ENCODE assay signal across 8 cellular contexts in the genomic region with DNA sequence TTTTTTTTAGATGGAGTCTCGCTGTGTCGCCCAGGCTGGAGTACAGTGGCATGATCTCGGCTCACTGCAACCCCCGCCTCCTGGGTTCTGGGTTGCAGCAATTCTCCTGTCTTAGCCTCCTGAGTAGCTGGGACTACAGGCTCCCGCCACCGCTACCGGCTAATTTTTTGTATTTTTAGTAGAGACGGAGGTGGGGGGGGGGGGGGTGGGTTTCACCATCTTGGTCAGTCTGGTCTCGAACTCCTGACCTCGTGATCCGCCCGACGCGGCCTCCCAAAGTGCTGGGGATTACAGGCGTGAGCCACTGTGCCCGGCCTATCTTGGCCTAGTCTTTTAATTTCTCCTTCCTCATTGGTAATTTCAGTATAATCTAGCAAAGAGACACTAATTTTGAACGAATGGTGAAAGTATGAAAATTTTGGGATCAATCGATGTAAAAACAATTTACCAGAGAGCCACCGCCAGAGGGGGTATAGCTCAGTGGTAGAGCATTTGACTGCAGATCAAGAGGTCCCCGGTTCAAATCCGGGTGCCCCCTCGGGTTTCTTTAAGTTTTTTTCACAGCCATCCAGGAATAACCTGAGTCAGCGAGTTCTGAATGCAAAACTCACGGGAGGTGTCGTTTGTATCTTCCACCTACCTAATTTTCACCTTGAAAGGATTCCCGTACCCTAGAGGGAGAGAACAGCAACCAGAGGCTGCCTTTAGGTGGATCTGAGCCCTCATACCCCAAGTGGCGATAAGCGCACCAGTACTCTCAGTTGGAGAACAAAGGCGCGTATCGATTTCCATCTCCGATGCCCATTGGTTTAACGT. TPM values are rescaled to one million over a fixed set of nuclear protein-coding genes. Genes with fewer than 3 reads are reported as not detected.
DNase-seq lines count a peak whose midpoint lies in the region; ATAC-seq lines count a peak whose summit lies in the region.

No MANE protein-coding gene starts in this region.

- H3K4me3 Mint-ChIP-seq in stimulated activated effector memory CD8-positive, alpha-beta T cell treated with anti-CD3 and anti-CD28 coated beads, Interleukin-12 subunit alpha, Interleukin-12 subunit beta, amount 100 ng/mL, for 72 hours = peak overlapping the region; percentile 98

- DNase-seq in NCI-H1417 (lab: John Stamatoyannopoulos, UW) = peak; percentile 32 to 78 (median 72)
- DNase-seq in NCI-H1417 treated with DMSO at 0.1 percent for 48 hours (lab: John Stamatoyannopoulos, UW) = no peak
- peak; percentile 82 for DNase-seq in NCI-H2227 treated with DMSO at 0.1 percent for 48 hours (lab: John Stamatoyannopoulos, UW)
- peak; percentile 86 for DNase-seq in activated CD4-positive, alpha-beta T cell treated with anti-CD3 and anti-CD28 coated beads for 48 hours
- DNase-seq in midbrain (lab: John Stamatoyannopoulos, UW) = peak; percentile 44
- DNase-seq in stimulated activated effector memory CD8-positive, alpha-beta T cell treated with anti-CD3 and anti-CD28 coated beads, Interleukin-12 subunit alpha, Interleukin-12 subunit beta, amount 100 ng/mL, for 72 hours (ENCODE audit: low spot score in 2 of 2) = peak in 1 of 2 donors; percentile 83

- peaks cover 37% of the 10 kb centered on the region for H3K4me1 Mint-ChIP-seq in stimulated activated effector memory CD8-positive, alpha-beta T cell treated with anti-CD3 and anti-CD28 coated beads, Interleukin-12 subunit alpha, Interleukin-12 subunit beta, amount 100 ng/mL, for 72 hours

- no peaks in the 10 kb centered on the region for H3K27me3 ChIP-seq in duodenal mucosa (ENCODE audit: control insufficient read depth in 1 of 2, insufficient read depth in 2 of 2, low read length in 2 of 2)

- H3K9me3 Mint-ChIP-seq in stimulated activated effector memory CD8-positive, alpha-beta T cell treated with anti-CD3 and anti-CD28 coated beads, Interleukin-12 subunit alpha, Interleukin-12 subunit beta, amount 100 ng/mL, for 72 hours = no peaks in the 10 kb centered on the region

- peaks cover 21 to 23% of the 10 kb centered on the region in 2 donors for H3K4me1 ChIP-seq in duodenal mucosa (ENCODE audit: control insufficient read depth in 1 of 2, insufficient read depth in 2 of 2, low read length in 2 of 2)

- H3K9ac ChIP-seq in duodenal mucosa (ENCODE audit: low read depth in 1 of 2, low read length in 2 of 2) = peak overlapping the region; percentile 91

- H3K4me3 ChIP-seq in duodenal mucosa (ENCODE audit: low read depth in 1 of 2, low read length in 2 of 2) = peak overlapping the region; percentile 95 to 99

- H3K36me3 Mint-ChIP-seq in stimulated activated effector memory CD8-positive, alpha-beta T cell treated with anti-CD3 and anti-CD28 coated beads, Interleukin-12 subunit alpha, Interleukin-12 subunit beta, amount 100 ng/mL, for 72 hours = peaks cover 61% of the 10 kb centered on the region

- H3K9me3 ChIP-seq in duodenal mucosa (ENCODE audit: control insufficient read depth in 1 of 2, low read length in 2 of 2) = no peaks in the 10 kb centered on the region

- no peak for ATAC-seq in stimulated activated effector memory CD8-positive, alpha-beta T cell treated with anti-CD3 and anti-CD28 coated beads, Interleukin-12 subunit alpha, Interleukin-12 subunit beta, amount 100 ng/mL, for 72 hours
- no peak for ATAC-seq in esophagus mucosa

- H3K36me3 ChIP-seq in duodenal mucosa (ENCODE audit: control insufficient read depth in 1 of 2, insufficient read depth in 2 of 2, low read length in 2 of 2) = no peaks in the 10 kb centered on the region

- peak overlapping the region; percentile 100 for H3K27ac Mint-ChIP-seq in stimulated activated effector memory CD8-positive, alpha-beta T cell treated with anti-CD3 and anti-CD28 coated beads, Interleukin-12 subunit alpha, Interleukin-12 subunit beta, amount 100 ng/mL, for 72 hours

- H3K27ac ChIP-seq in duodenal mucosa (ENCODE audit: low read depth, low read length) = peak overlapping the region; percentile 41

RNA-seq across cellular contexts. Expression of a gene that starts 2.5 kb away (rescaled TPM):
- 50.0 TPM for total RNA-seq in esophagus mucosa

RNA-seq across cellular contexts. Expression of a gene that starts 13.9 kb away (rescaled TPM):
- 1,222 TPM for total RNA-seq in esophagus mucosa

RNA-seq across cellular contexts. Expression of a gene that starts 42.3 kb away (rescaled TPM):
- total RNA-seq in esophagus mucosa = 10.9 TPM
